18 cellular contexts compared by ENCODE assay signal in genomic region chr16:81896902-81897301, GRCh38.
"Had no signal": no experiment of that assay in that cellular context is flagged by ENCODE, and none has a peak within 500 bp of the region (broad histone marks: within the 10 kb centered on the region; RNA-seq: fewer than 3 reads in every experiment).

No MANE protein-coding gene starts in this region.

- H3K4me2 ChIP-seq: smooth muscle cell had no signal

- H3K27ac ChIP-seq: gastrocnemius medialis, psoas muscle, upper lobe of right lung, VCaP had no signal

- H3K4me3 Mint-ChIP-seq: activated naive CD8-positive, alpha-beta T cell treated with anti-CD3 and anti-CD28 coated beads for 36 hours; neural crest cell; T-helper 17 cell had no signal

- H3K27me3 ChIP-seq: gastrocnemius medialis, upper lobe of right lung had no signal

- H3K27me3 Mint-ChIP-seq: activated naive CD8-positive, alpha-beta T cell treated with anti-CD3 and anti-CD28 coated beads for 36 hours had no signal

- H3K9me3 ChIP-seq: gastrocnemius medialis, psoas muscle, upper lobe of right lung had no signal

- H3K36me3 ChIP-seq: gastrocnemius medialis had no signal

- H3K4me3 ChIP-seq: gastrocnemius medialis, psoas muscle, smooth muscle cell, upper lobe of right lung had no signal

- H3K4me1 Mint-ChIP-seq: activated naive CD8-positive, alpha-beta T cell treated with anti-CD3 and anti-CD28 coated beads for 36 hours; neural crest cell; T-helper 17 cell had no signal

- H3K36me3 Mint-ChIP-seq: activated naive CD8-positive, alpha-beta T cell treated with anti-CD3 and anti-CD28 coated beads for 36 hours had no signal

- FAIRE-seq: colon had no signal

- H3K9me3 Mint-ChIP-seq: activated naive CD8-positive, alpha-beta T cell treated with anti-CD3 and anti-CD28 coated beads for 36 hours; neural crest cell had no signal

- H3K27ac Mint-ChIP-seq: activated naive CD8-positive, alpha-beta T cell treated with anti-CD3 and anti-CD28 coated beads for 36 hours; T-helper 17 cell had no signal

- H3K4me1 ChIP-seq: gastrocnemius medialis, psoas muscle had no signal

- ATAC-seq: gastrocnemius medialis, left ventricle myocardium superior, psoas muscle, right cardiac atrium, T-helper 17 cell, upper lobe of right lung had no signal

- DNase-seq: activated CD4-positive, alpha-beta T cell treated with anti-CD3 and anti-CD28 coated beads for 1 hour; activated CD8-positive, alpha-beta memory T cell treated with anti-CD3 and anti-CD28 coated beads for 24 hours; activated CD8-positive, alpha-beta memory T cell treated with anti-CD3 and anti-CD28 coated beads, Interleukin-2, amount 50 U/mL, for 48 hours; activated naive CD8-positive, alpha-beta T cell treated with anti-CD3 and anti-CD28 coated beads for 36 hours; amniotic stem cell; erythroblast; gastrocnemius medialis; head of caudate nucleus; left ventricle myocardium superior; psoas muscle; right cardiac atrium; stimulated activated CD4-positive, alpha-beta T cell treated with anti-CD3 and anti-CD28 coated beads, Interleukin-4, amount 100 ng/mL, for 1 hour; T-helper 17 cell; upper lobe of right lung had no signal
